ENCODE assay signal across 9 cellular contexts in genomic region chr17:50423553-50424159, GRCh38. TPM values are rescaled to one million over a fixed set of nuclear protein-coding genes. Genes with fewer than 3 reads are reported as not detected.
A peak's percentile ranks its signal among the peaks of the same experiment; 100 is the strongest.
DNase-seq lines count a peak whose midpoint lies in the region; ATAC-seq, FAIRE-seq and TF ChIP-seq lines count a peak whose summit lies in the region.
"Had no signal": no experiment of that assay in that cellular context is flagged by ENCODE, and none has a peak within 500 bp of the region (broad histone marks: within the 10 kb centered on the region; RNA-seq: fewer than 3 reads in every experiment).

No MANE protein-coding gene starts in this region.

- CTCF ChIA-PET in AG04450 (lab: Charles Lee) = interaction anchor here (2.0 kb wide), 1 partner anchor 26 kb away, joined by 10 read pairs; the partner anchor contains the start of gene LRRC59
- CTCF ChIA-PET in HCT116 (lab: Charles Lee) = interaction anchor here (0.6 kb wide), 1 partner anchor 26 kb away, joined by 4 read pairs; the partner anchor contains the start of gene LRRC59

- H3K4me1 ChIP-seq in HCT116 (ENCODE audit: control insufficient read depth in 1 of 2, insufficient read depth in 2 of 2, low read length in 2 of 2) (peaks cover 31 to 50% of the 10 kb centered on the region in 2 experiments), SJSA1 (replicated peaks) (peaks cover 42% of the 10 kb centered on the region), tibial nerve (peaks cover 0 to 62% (median 36%) of the 10 kb centered on the region in 4 donors)

- H3K79me2 ChIP-seq in HCT116 (ENCODE audit: insufficient read depth, low read length) = 0 out of 2 replicates have a peak, but pooled peaks cover 7% of the 10 kb centered on the region

- H3K36me3 ChIP-seq in HCT116 (ENCODE audit: control insufficient read depth in 1 of 2, insufficient read depth in 2 of 2, low read length in 2 of 2) = no peaks in the 10 kb centered on the region; a peak in 1 of 4 replicates
- H3K36me3 ChIP-seq in SJSA1 = no peaks in the 10 kb centered on the region
- H3K36me3 ChIP-seq in kidney epithelial cell (ENCODE audit: control insufficient read depth, insufficient read depth, low read length) = no peaks in the 10 kb centered on the region
- no peaks in the 10 kb centered on the region for H3K36me3 ChIP-seq in tibial nerve

- H3K4me2 ChIP-seq in HCT116 (ENCODE audit: low read length) = peak overlapping the region; percentile 89

- no peaks in the 10 kb centered on the region for H3K9me2 ChIP-seq in HCT116 (ENCODE audit: insufficient read depth)

- peak; percentile 72 for DNase-seq in AG04450 (ENCODE audit: low read depth, low spot score)
- DNase-seq in HCT116 (ENCODE audit: low read depth, low spot score) = peak; percentile 77
- DNase-seq in SJSA1 (ENCODE audit: low read depth in 1 of 2, low spot score in 2 of 2) = peak; percentile 75 to 85
- DNase-seq in kidney epithelial cell (ENCODE audit: low read depth) = peak; percentile 53
- DNase-seq in tibial nerve (ENCODE audit: low spot score in 2 of 2) = no peak
- no peak for DNase-seq in frontal cortex (ENCODE audit: low spot score in 2 of 2)
- DNase-seq in cortex of kidney (lab: John Stamatoyannopoulos, UW) = no peak

- H3K9me3 ChIP-seq in AG04450 (ENCODE audit: control insufficient read depth, insufficient read depth, low read length) (no peaks in the 10 kb centered on the region; the same call in 1 of the 2 replicates), HCT116 (ENCODE audit: control insufficient read depth in 1 of 2, insufficient read depth in 1 of 2, low read depth in 1 of 2, low read length in 2 of 2) (no peaks in the 10 kb centered on the region), SJSA1 (replicated peaks) (no peaks in the 10 kb centered on the region), tibial nerve (no peaks in the 10 kb centered on the region)

- TF ChIP-seq CTCF in AG04450 (IDR thresholded peaks at IDR 0.05; ENCODE audit: low read depth, low read length) (no peak), HCT116 (IDR thresholded peaks at IDR 0.05 in 2 of 3, conservative IDR thresholded peaks at IDR 0.05 in 1 of 3; ENCODE audit: borderline replicate concordance in 1 of 3, insufficient read depth in 1 of 3, low read depth in 2 of 3, low read length in 2 of 3) (no peak), kidney epithelial cell (IDR thresholded peaks at IDR 0.05; ENCODE audit: insufficient read depth, low read length, poor library complexity, severe bottlenecking) (no peak), tibial nerve (IDR thresholded peaks at IDR 0.05) (no peak)

- H3K27me3 ChIP-seq in AG04450 (ENCODE audit: control insufficient read depth, insufficient read depth, low read length) = no peaks in the 10 kb centered on the region
- no peaks in the 10 kb centered on the region for H3K27me3 ChIP-seq in HCT116 (ENCODE audit: insufficient read depth, low read length)
- H3K27me3 ChIP-seq in SJSA1 (replicated peaks) = no peaks in the 10 kb centered on the region
- no peaks in the 10 kb centered on the region for H3K27me3 ChIP-seq in kidney epithelial cell (ENCODE audit: control insufficient read depth, insufficient read depth, low read length)
- H3K27me3 ChIP-seq in tibial nerve = no peaks in the 10 kb centered on the region

- RAD21 ChIA-PET in HCT116 (lab: Charles Lee; ENCODE audit: low non-redundant PET in 1 of 2, low total read pairs in 2 of 2, uncharacterized antibody in 2 of 2, unreplicated experiment in 2 of 2) = no interaction called here

- WGBS in tibial nerve, 2 donors = 40 to 45% methylated on average over 6 of the region's 6 CpGs

- no peak for FAIRE-seq in frontal cortex (lab: Jason Lieb, UNC)
- FAIRE-seq: colon had no signal

- TF ChIP-seq RAD21 in HCT116 (IDR thresholded peaks at IDR 0.05; ENCODE audit: low read depth) = no peak

- no TSS peak for BruUV-seq in HCT116 (replicated peaks; lab: Mats Ljungman, UMichigan)

- ATAC-seq in HCT116 (peak; percentile 49), HG02763 (IDR thresholded peaks at IDR 0.05; ENCODE audit: unreplicated experiment) (no peak)

- POLR2A ChIA-PET in AG04450 (lab: Yijun Ruan, JAX) = no interaction called here
- POLR2A ChIA-PET in HCT116 (lab: Charles Lee) = no interaction called here

- H2AFZ ChIP-seq in HCT116 (ENCODE audit: low read depth, low read length, poor library complexity, severe bottlenecking) = peak overlapping the region; percentile 21

- peak overlapping the region; percentile 57 for H3K27ac ChIP-seq in AG04450 (ENCODE audit: low read depth, low read length)
- peak overlapping the region; percentile 56 for H3K27ac ChIP-seq in HCT116 (ENCODE audit: low read depth, low read length)
- no peak overlapping the region for H3K27ac ChIP-seq in SJSA1
- no peak overlapping the region for H3K27ac ChIP-seq in tibial nerve

- H3K4me3 ChIP-seq in AG04450 (ENCODE audit: low read depth, low read length) (no peak overlapping the region), HCT116 (replicated peaks in 1 of 2; ENCODE audit: low read depth in 1 of 2, low read length in 2 of 2) (peak overlapping the region in 1 of 2 experiments; percentile 23; a peak in 2 of 4 replicates), SJSA1 (no peak overlapping the region), kidney epithelial cell (ENCODE audit: low read depth, low read length) (no peak overlapping the region), tibial nerve (no peak overlapping the region)

- intact Hi-C loops in HCT116 (cut with micrococcal nuclease) = no loop called here

- no peak for TF ChIP-seq EP300 in tibial nerve (IDR thresholded peaks at IDR 0.05)

- no peaks in the 10 kb centered on the region for H4K20me1 ChIP-seq in HCT116 (ENCODE audit: insufficient read depth)

- no peak for TF ChIP-seq POLR2A in HCT116 (IDR thresholded peaks at IDR 0.05; ENCODE audit: borderline replicate concordance, extremely low read depth, insufficient read depth, insufficient read length)
- no peak for TF ChIP-seq POLR2A in tibial nerve (IDR thresholded peaks at IDR 0.05)

- peak overlapping the region; percentile 22; the same call in 1 of the 2 replicates for H3K9ac ChIP-seq in HCT116 (ENCODE audit: low read length)

TF ChIP-seq in HCT116, 20 proteins besides CTCF, POLR2A, EP300 and RAD21:
- TF ChIP-seq TCF7L2 (IDR thresholded peaks at IDR 0.05; ENCODE audit: borderline replicate concordance, extremely low read depth, insufficient read depth, insufficient read length) (no peak), FOSL1 (IDR thresholded peaks at IDR 0.05; ENCODE audit: low read depth) (peak; percentile 74), MAX (IDR thresholded peaks at IDR 0.05) (peak; percentile 56; the same call in 1 of the 2 replicates), CBX3 (IDR thresholded peaks at IDR 0.05; ENCODE audit: low read depth) (peak; percentile 59; the same call in 1 of the 2 replicates), POLR2AphosphoS5 (IDR thresholded peaks at IDR 0.05; ENCODE audit: low read depth, low read length) (peak; percentile 45; the same call in 1 of the 2 replicates), ZNF274 (IDR thresholded peaks at IDR 0.05; ENCODE audit: low read depth, low read length) (no peak), SP1 (IDR thresholded peaks at IDR 0.05; ENCODE audit: low read depth) (peak; percentile 78)
TF ChIP-seq in HCT116: peak in this region for 5.

RNA-seq across cellular contexts. Expression of gene ACSF2, which starts 2.4 kb away (rescaled TPM):
- polyA plus RNA-seq in AG04450 (2011; rRNA removed) = 42.5 and 52.1 TPM in 2 replicates
- 54.1 and 55.0 TPM in 2 replicates for polyA minus RNA-seq in AG04450 (2011; rRNA and poly(A)+ RNA removed)
- total RNA-seq in HCT116 (2021; ENCODE audit: unreplicated experiment) = 52.4 TPM
- 34.4 and 40.5 TPM in 2 replicates for polyA plus RNA-seq in HCT116 (2012)
- 14.9 and 26.5 TPM in 2 replicates for total RNA-seq in SJSA1 (2014; rRNA removed; shearing (Covaris generic))
- 12.7 and 24.8 TPM in 2 replicates for total RNA-seq in kidney epithelial cell
- 10 to 100 TPM; 20.5 to 69.3 (median 31.9) TPM for total RNA-seq in tibial nerve
- 2.0 TPM for total RNA-seq in frontal cortex

RNA-seq across cellular contexts. Expression of gene LRRC59, which starts 26.3 kb away (rescaled TPM):
- polyA plus RNA-seq in AG04450 (2011; rRNA removed) = 143 and 145 TPM in 2 replicates
- polyA minus RNA-seq in AG04450 (2011; rRNA and poly(A)+ RNA removed) = 132 and 146 TPM in 2 replicates
- total RNA-seq in HCT116 (2021; ENCODE audit: unreplicated experiment) (221 TPM), kidney epithelial cell (172 and 179 TPM in 2 replicates), tibial nerve (10 to 100 TPM; 26.0 to 72.6 (median 36.3) TPM), frontal cortex (38.7 TPM)
- 180 and 200 TPM in 2 replicates for polyA plus RNA-seq in HCT116 (2012)
- 321 and 329 TPM in 2 replicates for total RNA-seq in SJSA1 (2014; rRNA removed; shearing (Covaris generic))

RNA-seq across cellular contexts. Expression of gene CHAD, which starts 45.0 kb away (rescaled TPM):
- polyA plus RNA-seq in AG04450 (2011; rRNA removed) = not detected in 2 replicates
- polyA minus RNA-seq in AG04450 (2011; rRNA and poly(A)+ RNA removed) = not detected in 2 replicates
- total RNA-seq in HCT116 (2021; ENCODE audit: unreplicated experiment) (not detected), kidney epithelial cell (not detected in 2 replicates), tibial nerve (not detected), frontal cortex (not detected)
- 1.2 and 1.3 TPM in 2 replicates for polyA plus RNA-seq in HCT116 (2012)
- not detected in 2 replicates for total RNA-seq in SJSA1 (2014; rRNA removed; shearing (Covaris generic))

RNA-seq across cellular contexts. Expression of gene EME1, which starts 50.6 kb away (rescaled TPM):
- polyA plus RNA-seq in AG04450 (2011; rRNA removed) = 2.2 and 2.5 TPM in 2 replicates
- polyA minus RNA-seq in AG04450 (2011; rRNA and poly(A)+ RNA removed) = 2.4 and 3.6 TPM in 2 replicates
- total RNA-seq in HCT116 (2021; ENCODE audit: unreplicated experiment) (31.8 TPM), kidney epithelial cell (1.9 and 2.7 TPM in 2 replicates), tibial nerve (1 to 10 TPM in 2 of 4 donors, under 1 TPM in 2; 0.42 to 1.7 (median 1.1) TPM), frontal cortex (1.2 TPM)
- polyA plus RNA-seq in HCT116 (2012) = 21.1 and 26.1 TPM in 2 replicates
- total RNA-seq in SJSA1 (2014; rRNA removed; shearing (Covaris generic)) = 24.1 and 54.5 TPM in 2 replicates

RNA-seq across cellular contexts. Expression of gene MRPL27, which starts 50.7 kb away (rescaled TPM):
- polyA plus RNA-seq in AG04450 (2011; rRNA removed) = 106 and 116 TPM in 2 replicates
- 46.9 and 47.1 TPM in 2 replicates for polyA minus RNA-seq in AG04450 (2011; rRNA and poly(A)+ RNA removed)
- total RNA-seq in HCT116 (2021; ENCODE audit: unreplicated experiment) (106 TPM), kidney epithelial cell (89.2 and 92.5 TPM in 2 replicates), tibial nerve (10 to 100 TPM; 32.4 to 45.9 (median 34.9) TPM), frontal cortex (38.7 TPM)
- polyA plus RNA-seq in HCT116 (2012) = 140 and 142 TPM in 2 replicates
- 88.5 and 115 TPM in 2 replicates for total RNA-seq in SJSA1 (2014; rRNA removed; shearing (Covaris generic))

Comparison
In these comparisons a context has a peak if more than half of its experiments do, and no peak if none do; other contexts are left out.
1. DNase-seq: peak in AG04450 (single experiment), HCT116 (single experiment), SJSA1 (2 of 2) and kidney epithelial cell (single experiment); none in tibial nerve (0 of 2), frontal cortex (0 of 2) and cortex of kidney (single experiment).
2. H3K27ac ChIP-seq: peak in AG04450 (single experiment) and HCT116 (single experiment); none in SJSA1 (single experiment) and tibial nerve (0 of 4).